ENCODE assay signal across 8 cellular contexts in the genomic region with DNA sequence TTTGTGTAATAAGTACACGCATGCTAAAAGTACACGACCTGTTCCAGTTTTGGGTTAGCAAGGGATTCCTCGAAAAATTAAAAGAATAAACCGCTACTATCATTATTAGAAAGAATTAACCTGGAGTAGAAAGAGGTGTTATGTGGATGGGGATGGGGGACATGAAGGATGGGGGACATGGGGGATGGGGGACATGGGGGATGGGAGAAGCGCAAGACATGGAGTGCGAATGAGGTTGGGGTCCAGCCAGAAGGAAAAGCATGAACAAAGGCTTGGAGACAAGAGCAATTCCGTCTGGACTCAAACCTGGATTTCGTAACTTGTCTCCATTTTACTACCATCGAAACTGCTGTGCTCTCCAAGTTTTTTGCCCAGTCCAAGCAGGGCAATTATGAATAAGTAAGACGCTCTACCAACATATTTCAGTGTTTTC. TPM values are rescaled to one million over a fixed set of nuclear protein-coding genes. Genes with fewer than 3 reads are reported as not detected.
A peak's percentile ranks its signal among the peaks of the same experiment; 100 is the strongest.
DNase-seq lines count a peak whose midpoint lies in the region; ATAC-seq, FAIRE-seq and TF ChIP-seq lines count a peak whose summit lies in the region.

No MANE protein-coding gene starts in this region.

- peaks cover 6% of the 10 kb centered on the region for H3K9me3 Mint-ChIP-seq in activated CD4-positive, alpha-beta memory T cell treated with anti-CD3 and anti-CD28 coated beads, Interleukin-2, amount 10 ng/mL, durations not matched to agents 7 days and 5 days

- H3K27ac ChIP-seq in A549 (peak overlapping the region; percentile 92 to 97), GM23248 (peak overlapping the region; percentile 78), hepatocyte (peak overlapping the region; percentile 84), small intestine (ENCODE audit: low read depth in 1 of 2, low read length in 1 of 2) (peak overlapping the region; percentile 60 to 94)

- CTCF ChIA-PET in A549 (lab: Yijun Ruan, JAX): interaction anchor here (1.0 to 1.7 kb wide), 2 partner anchors 42 kb away, joined by 4 to 6 read pairs; no protein-coding TSS in a partner anchor
- CTCF ChIA-PET in activated CD4-positive, alpha-beta memory T cell treated with anti-CD3 and anti-CD28 coated beads, Interleukin-2, amount 10 ng/mL, durations not matched to agents 7 days and 5 days (lab: Charles Lee): interaction anchor here (0.8 to 1.0 kb wide), 2 partner anchors 101 to 192 kb away, joined by 3 to 4 read pairs; no protein-coding TSS in a partner anchor

- H3F3A ChIP-seq in GM23248 (ENCODE audit: insufficient read depth): peaks cover 13% of the 10 kb centered on the region; the same call in 1 of the 2 replicates

- POLR2A ChIA-PET in A549 (lab: Yijun Ruan, JAX): interaction anchor here (0.5 to 1.5 kb wide), 2 partner anchors 9 to 163 kb away, joined by 3 to 8 read pairs; no protein-coding TSS in a partner anchor
- POLR2A ChIA-PET in activated CD4-positive, alpha-beta memory T cell treated with anti-CD3 and anti-CD28 coated beads, Interleukin-2, amount 10 ng/mL, durations not matched to agents 7 days and 5 days (lab: Charles Lee): interaction anchor here (1.2 to 2.9 kb wide), 3 partner anchors 12 to 326 kb away, joined by 3 to 13 read pairs (median 3); a partner anchor contains a TSS

- peak overlapping the region; percentile 77 for H3K27ac Mint-ChIP-seq in activated CD4-positive, alpha-beta memory T cell treated with anti-CD3 and anti-CD28 coated beads, Interleukin-2, amount 10 ng/mL, durations not matched to agents 7 days and 5 days

- H3K4me1 ChIP-seq in A549 (no peaks in the 10 kb centered on the region; the same call in 2 of the 3 replicates), GM23248 (ENCODE audit: insufficient read depth) (peaks cover 8% of the 10 kb centered on the region; the same call in 1 of the 2 replicates), hepatocyte (ENCODE audit: insufficient read depth) (no peaks in the 10 kb centered on the region), small intestine (ENCODE audit: control insufficient read depth in 2 of 2, insufficient read depth in 1 of 2, low read depth in 1 of 2, low read length in 1 of 2) (no peaks in the 10 kb centered on the region)

- H3K9ac ChIP-seq in GM23248: peak overlapping the region; percentile 96

- H3K27me3 Mint-ChIP-seq in activated CD4-positive, alpha-beta memory T cell treated with anti-CD3 and anti-CD28 coated beads, Interleukin-2, amount 10 ng/mL, durations not matched to agents 7 days and 5 days: no peaks in the 10 kb centered on the region

- TF ChIP-seq RAD21 in A549 (conservative IDR thresholded peaks at IDR 0.05 in 1 of 2, IDR thresholded peaks at IDR 0.05 in 1 of 2): no peak

- peak overlapping the region; percentile 88 for H3K4me3 Mint-ChIP-seq in activated CD4-positive, alpha-beta memory T cell treated with anti-CD3 and anti-CD28 coated beads, Interleukin-2, amount 10 ng/mL, durations not matched to agents 7 days and 5 days

- peak in 1 of 2 experiments; percentile 25; a peak in 3 of 6 replicates for ATAC-seq in A549
- no peak for ATAC-seq in GM18907 (IDR thresholded peaks at IDR 0.05; ENCODE audit: unreplicated experiment)
- no peak for ATAC-seq in GM18505 (IDR thresholded peaks at IDR 0.05; ENCODE audit: unreplicated experiment)

- H3K9me2 ChIP-seq in GM23248 (ENCODE audit: insufficient read depth) (no peaks in the 10 kb centered on the region), hepatocyte (replicated peaks; ENCODE audit: insufficient read depth) (no peaks in the 10 kb centered on the region)

- H3K27me3 ChIP-seq in GM23248 (replicated peaks; ENCODE audit: insufficient read depth) (no peaks in the 10 kb centered on the region), hepatocyte (no peaks in the 10 kb centered on the region), small intestine (ENCODE audit: control insufficient read depth in 2 of 2, insufficient read depth in 2 of 2, low read length in 2 of 2) (no peaks in the 10 kb centered on the region)

- in situ Hi-C loops in GM23248 (cut with MboI): no loop called here

- FAIRE-seq in A549 (lab: Jason Lieb, UNC) (no peak), small intestine (lab: Jason Lieb, UNC) (no peak), GM19239 (lab: Jason Lieb, UNC) (no peak)

- H3K9me3 ChIP-seq in A549: 0 out of 3 replicates have a peak, but pooled peaks cover 2% of the 10 kb centered on the region
- no peaks in the 10 kb centered on the region for H3K9me3 ChIP-seq in GM23248 (ENCODE audit: low read depth)
- no peaks in the 10 kb centered on the region for H3K9me3 ChIP-seq in hepatocyte (ENCODE audit: low read depth)
- H3K9me3 ChIP-seq in small intestine (ENCODE audit: control insufficient read depth, low read depth): no peaks in the 10 kb centered on the region

- peaks cover 36% of the 10 kb centered on the region for H3K4me1 Mint-ChIP-seq in activated CD4-positive, alpha-beta memory T cell treated with anti-CD3 and anti-CD28 coated beads, Interleukin-2, amount 10 ng/mL, durations not matched to agents 7 days and 5 days

- no peak for TF ChIP-seq CTCF in A549 (IDR thresholded peaks at IDR 0.05)
- no peak for TF ChIP-seq CTCF in hepatocyte (IDR thresholded peaks at IDR 0.05; ENCODE audit: poor library complexity)

- DNase-seq in A549 (ENCODE audit: low read depth in 1 of 2, low spot score in 1 of 2) (peak in 1 of 2 experiments; percentile 16), GM23248 (peak; percentile 65), hepatocyte (ENCODE audit: low spot score) (peak; percentile 16), small intestine (no peak), GM19239 (ENCODE audit: insufficient read length, low spot score) (no peak)
- no peak for DNase-seq in activated CD4-positive, alpha-beta memory T cell treated with anti-CD3 and anti-CD28 coated beads, Interleukin-2, amount 10 ng/mL, durations not matched to agents 7 days and 5 days

- no peak for TF ChIP-seq EP300 in A549 (IDR thresholded peaks at IDR 0.05)

- TF ChIP-seq POLR2A in A549 (IDR thresholded peaks at IDR 0.05; ENCODE audit: low read length) (no peak), GM18505 (IDR thresholded peaks at IDR 0.05; ENCODE audit: borderline replicate concordance, extremely low read depth, insufficient read depth, insufficient read length) (no peak)

- H4K20me1 ChIP-seq in GM23248 (ENCODE audit: insufficient read depth) (no peaks in the 10 kb centered on the region), hepatocyte (ENCODE audit: insufficient read depth, poor library complexity, severe bottlenecking) (peaks cover 27% of the 10 kb centered on the region)

- H3K36me3 ChIP-seq in GM23248 (ENCODE audit: low read depth): no peaks in the 10 kb centered on the region
- no peaks in the 10 kb centered on the region for H3K36me3 ChIP-seq in hepatocyte (replicated peaks; ENCODE audit: insufficient read depth, low read depth)
- no peaks in the 10 kb centered on the region for H3K36me3 ChIP-seq in small intestine (ENCODE audit: control insufficient read depth in 2 of 2, insufficient read depth in 2 of 2, low read length in 2 of 2)

- H2AFZ ChIP-seq in GM23248 (peak overlapping the region; percentile 98), hepatocyte (peak overlapping the region; percentile 85)

- H3K4me2 ChIP-seq in A549 (peak overlapping the region; percentile 91), GM23248 (ENCODE audit: unreplicated experiment) (peak overlapping the region; percentile 98), hepatocyte (peak overlapping the region; percentile 73)

- H3K36me3 Mint-ChIP-seq in activated CD4-positive, alpha-beta memory T cell treated with anti-CD3 and anti-CD28 coated beads, Interleukin-2, amount 10 ng/mL, durations not matched to agents 7 days and 5 days (ENCODE audit: low read depth): peaks cover 15% of the 10 kb centered on the region

- H3K4me3 ChIP-seq in A549 (peak overlapping the region; percentile 75), GM23248 (peak overlapping the region; percentile 94), hepatocyte (peak overlapping the region; percentile 37), small intestine (ENCODE audit: low read depth in 1 of 2, low read length in 2 of 2) (peak overlapping the region; percentile 91 to 98)

- WGBS in A549 (ENCODE audit: missing lambda C conversion rate): 36% methylated on average over 10 of the region's 10 CpGs
- WGBS in GM23248 (ENCODE audit: low coverage in 1 of 2, low lambda C conversion rate in 2 of 2, missing lambda C conversion rate in 2 of 2), 2 experiments: 21 to 30% methylated on average over 10 of the region's 10 CpGs
- WGBS in hepatocyte (ENCODE audit: low lambda C conversion rate, missing lambda C conversion rate): 63% methylated on average over 10 of the region's 10 CpGs
- 20 to 30% (median 25%) methylated on average over 10 of the region's 10 CpGs for WGBS in small intestine, 3 donors

- peaks cover 43% of the 10 kb centered on the region for H3K79me2 ChIP-seq in GM23248 (ENCODE audit: insufficient read depth)
- H3K79me2 ChIP-seq in hepatocyte: peaks cover 41% of the 10 kb centered on the region

RNA-seq across cellular contexts. Expression of a gene that starts 0.6 kb away (rescaled TPM):
- polyA plus RNA-seq in A549 (2011; rRNA removed): 71.8 and 80.3 TPM in 2 replicates
- polyA plus RNA-seq in A549 (2012; cell fraction: cytosol; rRNA removed): 58.9 and 65.8 TPM in 2 replicates
- polyA plus RNA-seq in A549 (2012; cell fraction: nucleus; rRNA removed): 58.4 and 107 TPM in 2 replicates
- 63.7 to 67.6 TPM (median 66.4 TPM) in 3 replicates for polyA plus RNA-seq in A549 (2017; fragmentation: RNase III; extraction: RNeasy Plus Mini Kit Qiagen cat#74134 plus additional on column Dnase treatment)
- 81.8 and 87.9 TPM in 2 replicates for polyA minus RNA-seq in A549 (2011; rRNA and poly(A)+ RNA removed)
- total RNA-seq in GM23248 (2014; rRNA removed; shearing (Covaris generic)): 62.5 and 64.4 TPM in 2 replicates
- polyA plus RNA-seq in GM23248 (2016; fragmentation: Nextera tagmentation; extraction: Ambion mirVana): 30.3 and 30.6 TPM in 2 replicates
- total RNA-seq in activated CD4-positive, alpha-beta memory T cell treated with anti-CD3 and anti-CD28 coated beads, Interleukin-2, amount 10 ng/mL, durations not matched to agents 7 days and 5 days: 10 to 100 TPM; 50.6 to 51.6 TPM
- 94.3 and 97.9 TPM in 2 replicates for total RNA-seq in hepatocyte
- polyA plus RNA-seq in hepatocyte: 64.5 and 70.7 TPM in 2 replicates
- polyA plus RNA-seq in small intestine: 10 to 100 TPM; 25.7 to 34.7 (median 30.0) TPM

RNA-seq across cellular contexts. Expression of a gene that starts 3.0 kb away (rescaled TPM):
- polyA plus RNA-seq in A549 (2011; rRNA removed) (not detected in 2 replicates), A549 (2017; fragmentation: RNase III; extraction: RNeasy Plus Mini Kit Qiagen cat#74134 plus additional on column Dnase treatment) (not detected in 3 replicates), GM23248 (2016; fragmentation: Nextera tagmentation; extraction: Ambion mirVana) (not detected in 2 replicates), hepatocyte (not detected in 2 replicates), small intestine (not detected)
- not detected in 2 replicates for polyA plus RNA-seq in A549 (2012; cell fraction: cytosol; rRNA removed)
- not detected in 2 replicates for polyA plus RNA-seq in A549 (2012; cell fraction: nucleus; rRNA removed)
- not detected in 2 replicates for polyA minus RNA-seq in A549 (2011; rRNA and poly(A)+ RNA removed)
- not detected in 2 replicates for total RNA-seq in GM23248 (2014; rRNA removed; shearing (Covaris generic))
- not detected for total RNA-seq in activated CD4-positive, alpha-beta memory T cell treated with anti-CD3 and anti-CD28 coated beads, Interleukin-2, amount 10 ng/mL, durations not matched to agents 7 days and 5 days
- not detected in 2 replicates for total RNA-seq in hepatocyte

RNA-seq across cellular contexts. Expression of a gene that starts 46.0 kb away (rescaled TPM):
- not detected in 2 replicates for polyA plus RNA-seq in A549 (2011; rRNA removed)
- polyA plus RNA-seq in A549 (2012; cell fraction: cytosol; rRNA removed): not detected in 2 replicates
- not detected in 2 replicates for polyA plus RNA-seq in A549 (2012; cell fraction: nucleus; rRNA removed)
- polyA plus RNA-seq in A549 (2017; fragmentation: RNase III; extraction: RNeasy Plus Mini Kit Qiagen cat#74134 plus additional on column Dnase treatment): not detected in 3 replicates
- not detected in 2 replicates for polyA minus RNA-seq in A549 (2011; rRNA and poly(A)+ RNA removed)
- not detected in 2 replicates for total RNA-seq in GM23248 (2014; rRNA removed; shearing (Covaris generic))
- not detected in 2 replicates for polyA plus RNA-seq in GM23248 (2016; fragmentation: Nextera tagmentation; extraction: Ambion mirVana)
- total RNA-seq in activated CD4-positive, alpha-beta memory T cell treated with anti-CD3 and anti-CD28 coated beads, Interleukin-2, amount 10 ng/mL, durations not matched to agents 7 days and 5 days: not detected
- total RNA-seq in hepatocyte: 0.36 TPM in 1 of 2 replicates, not detected in the other
- not detected in 2 replicates for polyA plus RNA-seq in hepatocyte
- not detected for polyA plus RNA-seq in small intestine

Comparison
In these comparisons a context has a peak if more than half of its experiments do, and no peak if none do; other contexts are left out.
1. DNase-seq: peak in GM23248 (single experiment) and hepatocyte (single experiment); none in activated CD4-positive, alpha-beta memory T cell treated with anti-CD3 and anti-CD28 coated beads, Interleukin-2, amount 10 ng/mL, durations not matched to agents 7 days and 5 days (single experiment), small intestine (single experiment) and GM19239 (single experiment).
2. H3K4me3 ChIP-seq: peak in every context shown above with its lines; median percentile 94 in small intestine; 94 in GM23248; 75 in A549; 37 in hepatocyte.
3. Peak in every context shown above with its lines, with median percentiles within 50 percentile points of each other: H3K27ac ChIP-seq and H3K4me2 ChIP-seq.